In the genomic region with DNA sequence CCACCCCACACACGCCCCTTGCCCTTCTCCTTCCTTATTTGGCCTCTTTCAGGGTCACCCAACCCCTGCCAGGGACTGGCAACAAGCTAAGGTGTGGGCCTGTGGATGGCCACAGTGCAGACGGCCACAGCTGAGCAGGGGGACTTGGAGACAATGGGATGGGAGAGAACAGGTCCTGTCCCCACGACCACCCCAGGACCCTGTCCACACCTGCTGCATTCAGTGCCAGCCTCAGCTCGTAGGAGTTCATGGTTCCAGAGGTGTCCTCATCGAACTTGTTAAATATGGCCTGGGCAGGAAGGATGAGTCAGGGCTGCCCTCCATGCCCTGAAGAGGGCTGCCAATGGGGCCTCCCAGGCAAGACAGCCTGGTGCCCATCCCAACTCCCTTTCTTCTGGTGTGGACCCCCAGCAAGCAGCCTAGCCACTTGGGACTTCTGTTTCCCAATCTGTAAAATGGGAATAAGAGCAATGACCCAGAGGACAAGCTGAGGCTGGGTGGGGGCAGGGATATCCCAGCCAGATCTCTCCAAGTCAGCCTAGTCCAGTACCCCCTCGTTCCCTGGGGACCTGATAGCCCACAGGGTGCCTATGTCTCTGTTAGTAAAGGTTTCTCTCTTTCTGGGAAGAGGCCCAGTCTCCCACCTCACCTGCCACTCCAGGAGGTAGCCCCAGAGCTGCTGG, we compare ENCODE assay signal across 9 cellular contexts. TPM values are rescaled to one million over a fixed set of nuclear protein-coding genes. Genes with fewer than 3 reads are reported as not detected.
DNase-seq lines count a peak whose midpoint lies in the region; ATAC-seq, FAIRE-seq and TF ChIP-seq lines count a peak whose summit lies in the region.
"Had no signal": no experiment of that assay in that cellular context is flagged by ENCODE, and none has a peak within 500 bp of the region (broad histone marks: within the 10 kb centered on the region; RNA-seq: fewer than 3 reads in every experiment).

No MANE protein-coding gene starts in this region.

- FAIRE-seq in D721Med (lab: Jason Lieb, UNC): no peak

- H3K27ac ChIP-seq in liver (ENCODE audit: low read depth in 1 of 2, low read length in 2 of 2) (peak overlapping the region; percentile 69 to 70), upper lobe of left lung (peak overlapping the region; percentile 59 to 89 (median 84))

- peaks cover 9% of the 10 kb centered on the region for H3K27me3 Mint-ChIP-seq in activated CD4-positive, alpha-beta T cell treated with anti-CD3 and anti-CD28 coated beads, Interleukin-2, amount 10 ng/mL, durations not matched to agents 24 days and 14 days
- peaks cover 6% of the 10 kb centered on the region for H3K27me3 Mint-ChIP-seq in activated T-helper 2 cell treated with anti-CD3 and anti-CD28 coated beads, Interferon-gamma antibody, Interleukin-2, Interleukin-4, amounts not matched to agents 10 μg/mL and 5 μg/mL and 100 μg/mL, durations not matched to agents 14 hours and 24 hours and 36 hours (ENCODE audit: low read depth)

- H3K4me1 ChIP-seq in liver (ENCODE audit: control insufficient read depth in 4 of 4, insufficient read depth in 4 of 4, low read length in 3 of 4) (peaks cover 3 to 36% (median 18%) of the 10 kb centered on the region in 4 donors), upper lobe of left lung (peaks cover 33 to 70% (median 48%) of the 10 kb centered on the region in 4 donors)

- peak overlapping the region; percentile 81 for H3K27ac Mint-ChIP-seq in activated CD4-positive, alpha-beta T cell treated with anti-CD3 and anti-CD28 coated beads, Interleukin-2, amount 10 ng/mL, durations not matched to agents 24 days and 14 days
- peak overlapping the region; percentile 85 for H3K27ac Mint-ChIP-seq in activated T-helper 2 cell treated with anti-CD3 and anti-CD28 coated beads, Interferon-gamma antibody, Interleukin-2, Interleukin-4, amounts not matched to agents 10 μg/mL and 5 μg/mL and 100 μg/mL, durations not matched to agents 14 hours and 24 hours and 36 hours

- no peak overlapping the region for H3K9ac ChIP-seq in liver (ENCODE audit: low read depth in 1 of 2, low read length in 2 of 2)

- H3K4me3 Mint-ChIP-seq in activated CD4-positive, alpha-beta T cell treated with anti-CD3 and anti-CD28 coated beads, Interleukin-2, amount 10 ng/mL, durations not matched to agents 24 days and 14 days: peak overlapping the region; percentile 73
- peak overlapping the region; percentile 62 for H3K4me3 Mint-ChIP-seq in activated T-helper 2 cell treated with anti-CD3 and anti-CD28 coated beads, Interferon-gamma antibody, Interleukin-2, Interleukin-4, amounts not matched to agents 10 μg/mL and 5 μg/mL and 100 μg/mL, durations not matched to agents 14 hours and 24 hours and 36 hours (ENCODE audit: low read depth)

- H3K9me3 Mint-ChIP-seq in activated CD4-positive, alpha-beta T cell treated with anti-CD3 and anti-CD28 coated beads, Interleukin-2, amount 10 ng/mL, durations not matched to agents 24 days and 14 days: no peaks in the 10 kb centered on the region
- H3K9me3 Mint-ChIP-seq in activated T-helper 2 cell treated with anti-CD3 and anti-CD28 coated beads, Interferon-gamma antibody, Interleukin-2, Interleukin-4, amounts not matched to agents 10 μg/mL and 5 μg/mL and 100 μg/mL, durations not matched to agents 14 hours and 24 hours and 36 hours: no peaks in the 10 kb centered on the region
- H3K9me3 Mint-ChIP-seq: nephron had no signal

- TF ChIP-seq RAD21 in liver (IDR thresholded peaks at IDR 0.05): no peak

- intact Hi-C loops in activated CD4-positive, alpha-beta T cell treated with anti-CD3 and anti-CD28 coated beads, Interleukin-2, amount 10 ng/mL, durations not matched to agents 24 days and 14 days (cut with micrococcal nuclease): loop anchor here (2.0 to 5.0 kb wide), 3 partner anchors 76 to 197 kb away; a partner anchor contains a TSS
- intact Hi-C loops in activated T-helper 2 cell treated with anti-CD3 and anti-CD28 coated beads, Interferon-gamma antibody, Interleukin-2, Interleukin-4, amounts not matched to agents 10 μg/mL and 5 μg/mL and 100 μg/mL, durations not matched to agents 14 hours and 24 hours and 36 hours (cut with micrococcal nuclease): loop anchor here (5.0 kb wide), 1 partner anchor 199 kb away; a partner anchor contains a TSS

- H3K9me3 ChIP-seq in liver (ENCODE audit: control insufficient read depth in 4 of 4, low read length in 3 of 4): no peaks in the 10 kb centered on the region
- H3K9me3 ChIP-seq in upper lobe of left lung: no peaks in the 10 kb centered on the region

- no peak for TF ChIP-seq EP300 in upper lobe of left lung (IDR thresholded peaks at IDR 0.05)

- WGBS in liver: 77% methylated on average over 6 of the region's 6 CpGs
- WGBS in upper lobe of left lung, 2 donors: 72 to 90% methylated on average over 3 to 6 of the region's 6 CpGs

- H3K4me3 ChIP-seq in liver (ENCODE audit: low read depth in 1 of 3, low read length in 3 of 3) (no peak overlapping the region), upper lobe of left lung (no peak overlapping the region)

- peak; percentile 63 for DNase-seq in activated CD4-positive, alpha-beta T cell treated with anti-CD3 and anti-CD28 coated beads, Interleukin-2, amount 10 ng/mL, durations not matched to agents 24 days and 14 days
- no peak for DNase-seq in activated CD4-positive, alpha-beta T cell treated with anti-CD3 and anti-CD28 coated beads, Interleukin-2, amount 50 U/mL, for 48 hours
- peak; percentile 8 for DNase-seq in activated T-helper 2 cell treated with anti-CD3 and anti-CD28 coated beads, Interferon-gamma antibody, Interleukin-2, Interleukin-4, amounts not matched to agents 10 μg/mL and 5 μg/mL and 100 μg/mL, durations not matched to agents 14 hours and 24 hours and 36 hours (ENCODE audit: low spot score)
- DNase-seq in upper lobe of left lung: no peak
- DNase-seq in D721Med (ENCODE audit: insufficient read length, low spot score): no peak
- no peak for DNase-seq in NCI-H524 (lab: John Stamatoyannopoulos, UW)

- no peak for ATAC-seq in upper lobe of left lung (ENCODE audit: low FRiP score in 2 of 2)
- ATAC-seq in activated CD4-positive, CD25-positive, alpha-beta regulatory T cell treated with anti-CD3 and anti-CD28 coated beads, Interleukin-2, amount 50 U/mL, for 24 hours: no peak

- TF ChIP-seq POLR2A in upper lobe of left lung (IDR thresholded peaks at IDR 0.05): no peak

- H3K36me3 Mint-ChIP-seq in activated CD4-positive, alpha-beta T cell treated with anti-CD3 and anti-CD28 coated beads, Interleukin-2, amount 10 ng/mL, durations not matched to agents 24 days and 14 days (ENCODE audit: low read depth): peaks cover 14% of the 10 kb centered on the region
- peaks cover 32% of the 10 kb centered on the region for H3K36me3 Mint-ChIP-seq in activated T-helper 2 cell treated with anti-CD3 and anti-CD28 coated beads, Interferon-gamma antibody, Interleukin-2, Interleukin-4, amounts not matched to agents 10 μg/mL and 5 μg/mL and 100 μg/mL, durations not matched to agents 14 hours and 24 hours and 36 hours (ENCODE audit: low read depth)

- H3K27me3 ChIP-seq in liver (ENCODE audit: control insufficient read depth in 4 of 4, insufficient read depth in 4 of 4, low read length in 3 of 4): no peaks in the 10 kb centered on the region
- no peaks in the 10 kb centered on the region for H3K27me3 ChIP-seq in upper lobe of left lung

- TF ChIP-seq CTCF in liver (IDR thresholded peaks at IDR 0.05; ENCODE audit: low read depth, low read length, missing input control) (no peak), upper lobe of left lung (IDR thresholded peaks at IDR 0.05) (no peak), D721Med (IDR thresholded peaks at IDR 0.05; ENCODE audit: insufficient read depth, missing control alignments) (no peak)

- peaks cover 0 to 6% (median 5%) of the 10 kb centered on the region in 4 donors for H3K36me3 ChIP-seq in liver (ENCODE audit: control insufficient read depth in 4 of 4, insufficient read depth in 3 of 4, low read depth in 1 of 4, low read length in 3 of 4)
- peaks cover 4 to 36% (median 25%) of the 10 kb centered on the region in 4 donors for H3K36me3 ChIP-seq in upper lobe of left lung

- peaks cover 40% of the 10 kb centered on the region for H3K4me1 Mint-ChIP-seq in activated CD4-positive, alpha-beta T cell treated with anti-CD3 and anti-CD28 coated beads, Interleukin-2, amount 10 ng/mL, durations not matched to agents 24 days and 14 days
- H3K4me1 Mint-ChIP-seq in activated T-helper 2 cell treated with anti-CD3 and anti-CD28 coated beads, Interferon-gamma antibody, Interleukin-2, Interleukin-4, amounts not matched to agents 10 μg/mL and 5 μg/mL and 100 μg/mL, durations not matched to agents 14 hours and 24 hours and 36 hours (ENCODE audit: low read depth): peaks cover 36% of the 10 kb centered on the region

TF ChIP-seq in liver, 16 proteins besides CTCF, POLR2A, EP300 and RAD21 (continues in another document):
- TF ChIP-seq, protein P1, sequence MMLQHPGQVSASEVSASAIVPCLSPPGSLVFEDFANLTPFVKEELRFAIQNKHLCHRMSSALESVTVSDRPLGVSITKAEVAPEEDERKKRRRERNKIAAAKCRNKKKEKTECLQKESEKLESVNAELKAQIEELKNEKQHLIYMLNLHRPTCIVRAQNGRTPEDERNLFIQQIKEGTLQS (IDR thresholded peaks at IDR 0.05): no peak
- TF ChIP-seq EGR1 (IDR thresholded peaks at IDR 0.05; ENCODE audit: low read depth in 2 of 2) (no peak), TAF1 (conservative IDR thresholded peaks at IDR 0.05) (no peak)

RNA-seq across cellular contexts. Expression of a gene that starts 10.6 kb away (rescaled TPM):
- total RNA-seq in activated CD4-positive, alpha-beta T cell treated with anti-CD3 and anti-CD28 coated beads, Interleukin-2, amount 10 ng/mL, durations not matched to agents 24 days and 14 days: 3.2 and 3.5 TPM in 2 replicates
- 2.9 and 3.6 TPM in 2 replicates for total RNA-seq in activated T-helper 2 cell treated with anti-CD3 and anti-CD28 coated beads, Interferon-gamma antibody, Interleukin-2, Interleukin-4, amounts not matched to agents 10 μg/mL and 5 μg/mL and 100 μg/mL, durations not matched to agents 14 hours and 24 hours and 36 hours
- total RNA-seq in liver (10 to 100 TPM in 1 of 2 donors, 1 to 10 TPM in 1; 5.3 to 28.7 TPM), upper lobe of left lung (10 to 100 TPM in 3 of 6 donors, 1 to 10 TPM in 3; 5.2 to 93.2 (median 11.1) TPM)
- polyA plus RNA-seq in liver: 10 to 100 TPM in 1 of 2 donors, 1 to 10 TPM in 1; 3.8 to 12.3 TPM

RNA-seq across cellular contexts. Expression of a gene that starts 39.7 kb away (rescaled TPM):
- not detected in 2 replicates for total RNA-seq in activated CD4-positive, alpha-beta T cell treated with anti-CD3 and anti-CD28 coated beads, Interleukin-2, amount 10 ng/mL, durations not matched to agents 24 days and 14 days
- not detected in 2 replicates for total RNA-seq in activated T-helper 2 cell treated with anti-CD3 and anti-CD28 coated beads, Interferon-gamma antibody, Interleukin-2, Interleukin-4, amounts not matched to agents 10 μg/mL and 5 μg/mL and 100 μg/mL, durations not matched to agents 14 hours and 24 hours and 36 hours
- total RNA-seq in liver (not detected), upper lobe of left lung (not detected)
- polyA plus RNA-seq in liver: not detected

RNA-seq across cellular contexts. Expression of a gene that starts 55.4 kb away (rescaled TPM):
- not detected in 2 replicates for total RNA-seq in activated CD4-positive, alpha-beta T cell treated with anti-CD3 and anti-CD28 coated beads, Interleukin-2, amount 10 ng/mL, durations not matched to agents 24 days and 14 days
- not detected in 2 replicates for total RNA-seq in activated T-helper 2 cell treated with anti-CD3 and anti-CD28 coated beads, Interferon-gamma antibody, Interleukin-2, Interleukin-4, amounts not matched to agents 10 μg/mL and 5 μg/mL and 100 μg/mL, durations not matched to agents 14 hours and 24 hours and 36 hours
- total RNA-seq in liver (not detected), upper lobe of left lung (10 to 100 TPM in 1 of 6 donors, not detected in 5; 12.4 TPM)
- polyA plus RNA-seq in liver: under 1 TPM in 1 of 2 donors, not detected in 1; 0.36 TPM

Comparison
In these comparisons a context has a peak if more than half of its experiments do, and no peak if none do; other contexts are left out.
1. DNase-seq: peak in activated CD4-positive, alpha-beta T cell treated with anti-CD3 and anti-CD28 coated beads, Interleukin-2, amount 10 ng/mL, durations not matched to agents 24 days and 14 days (single experiment) and activated T-helper 2 cell treated with anti-CD3 and anti-CD28 coated beads, Interferon-gamma antibody, Interleukin-2, Interleukin-4, amounts not matched to agents 10 μg/mL and 5 μg/mL and 100 μg/mL, durations not matched to agents 14 hours and 24 hours and 36 hours (single experiment); none in activated CD4-positive, alpha-beta T cell treated with anti-CD3 and anti-CD28 coated beads, Interleukin-2, amount 50 U/mL, for 48 hours (0 of 2), upper lobe of left lung (0 of 2), D721Med (single experiment) and NCI-H524 (0 of 2).